ENCODE assay signal across 16 cellular contexts in genomic region chr3:72270730-72271129, GRCh38.
DNase-seq lines count a peak whose midpoint lies in the region; ATAC-seq and TF ChIP-seq lines count a peak whose summit lies in the region.
"Had no signal": no experiment of that assay in that cellular context is flagged by ENCODE, and none has a peak within 500 bp of the region (broad histone marks: within the 10 kb centered on the region; RNA-seq: fewer than 3 reads in every experiment).

No MANE protein-coding gene starts in this region.

- H3K27ac ChIP-seq in CD4-positive, alpha-beta T cell (ENCODE audit: low read depth, low read length) = no peak overlapping the region
- H3K27ac ChIP-seq in hepatocyte (peak overlapping the region; percentile 54), spleen (peak overlapping the region; percentile 8 to 81 (median 72))

- ATAC-seq in CD4-positive, alpha-beta T cell (ENCODE audit: poor library complexity) = no peak
- ATAC-seq in HG02678 (IDR thresholded peaks at IDR 0.05; ENCODE audit: unreplicated experiment) = no peak
- ATAC-seq: stimulated activated memory B cell treated with anti-CD40 and anti-IgM and Interleukin-4, amounts not matched to agents 10 μg/mL and 1 μg/mL and 100 μg/mL, for 72 hours had no signal

- H2AFZ ChIP-seq in hepatocyte = no peak overlapping the region

- H3K27me3 ChIP-seq in CD4-positive, alpha-beta T cell (ENCODE audit: control insufficient read depth, insufficient read depth, low read length) = no peaks in the 10 kb centered on the region
- H3K27me3 ChIP-seq in adipocyte (replicated peaks; ENCODE audit: control insufficient read depth, insufficient read depth, low read length) (no peaks in the 10 kb centered on the region), hepatocyte (no peaks in the 10 kb centered on the region), spleen (replicated peaks in 1 of 7) (no peaks in the 10 kb centered on the region)

- H3K4me3 Mint-ChIP-seq in CD4-positive, alpha-beta T cell = peak overlapping the region; percentile 15
- H3K4me3 Mint-ChIP-seq: stimulated activated memory B cell treated with anti-CD40 and anti-IgM and Interleukin-4, amounts not matched to agents 10 μg/mL and 1 μg/mL and 100 μg/mL, for 72 hours had no signal

- 95% methylated on average over 5 of the region's 5 CpGs for WGBS in hepatocyte (ENCODE audit: low lambda C conversion rate, missing lambda C conversion rate)
- WGBS in spleen, 5 donors = 63 to 75% (median 66%) methylated on average over 5 of the region's 5 CpGs

- intact Hi-C loops in CD4-positive, alpha-beta T cell (cut with DNase I, micrococcal nuclease) = no loop called here
- intact Hi-C loops in spleen (cut with DNase I; ENCODE audit: low total_unique reads) = no loop called here

- H3K79me2 ChIP-seq in hepatocyte = no peaks in the 10 kb centered on the region

- H3K36me3 ChIP-seq in adipocyte (ENCODE audit: control insufficient read depth, insufficient read depth, low read length, severe bottlenecking) (no peaks in the 10 kb centered on the region), hepatocyte (replicated peaks; ENCODE audit: insufficient read depth, low read depth) (no peaks in the 10 kb centered on the region), spleen (no peaks in the 10 kb centered on the region)
- H3K36me3 ChIP-seq: HAP-1 had no signal

- no peaks in the 10 kb centered on the region for H3K27me3 Mint-ChIP-seq in CD4-positive, alpha-beta T cell

- no peak for TF ChIP-seq CTCF in CD4-positive, alpha-beta T cell (IDR thresholded peaks at IDR 0.05)
- no peak for TF ChIP-seq CTCF in hepatocyte (IDR thresholded peaks at IDR 0.05; ENCODE audit: poor library complexity)
- no peak for TF ChIP-seq CTCF in spleen (IDR thresholded peaks at IDR 0.05 in 8 of 11, conservative IDR thresholded peaks at IDR 0.05 in 3 of 11)

- H3K4me2 ChIP-seq in hepatocyte = no peak overlapping the region

- peak overlapping the region; percentile 6 for H3K4me3 ChIP-seq in adipocyte (ENCODE audit: low read length)
- no peak overlapping the region for H3K4me3 ChIP-seq in hepatocyte
- no peak overlapping the region for H3K4me3 ChIP-seq in spleen
- H3K4me3 ChIP-seq: HAP-1 had no signal

- H3K9me3 ChIP-seq in CD4-positive, alpha-beta T cell (ENCODE audit: control insufficient read depth, low read length) = no peaks in the 10 kb centered on the region
- H3K9me3 ChIP-seq in adipocyte (ENCODE audit: control insufficient read depth, low read length) = no peaks in the 10 kb centered on the region
- no peaks in the 10 kb centered on the region for H3K9me3 ChIP-seq in hepatocyte (ENCODE audit: low read depth)
- no peaks in the 10 kb centered on the region for H3K9me3 ChIP-seq in spleen
- H3K9me3 ChIP-seq: HAP-1 had no signal

- H3K4me1 ChIP-seq in adipocyte (ENCODE audit: control insufficient read depth, insufficient read depth, low read length) = peaks cover 47% of the 10 kb centered on the region
- peaks cover 37% of the 10 kb centered on the region for H3K4me1 ChIP-seq in hepatocyte (ENCODE audit: insufficient read depth)
- H3K4me1 ChIP-seq in spleen = peaks cover 37 to 91% (median 70%) of the 10 kb centered on the region in 6 donors

- no peaks in the 10 kb centered on the region for H3K9me2 ChIP-seq in hepatocyte (replicated peaks; ENCODE audit: insufficient read depth)

- CTCF ChIA-PET in CD4-positive, alpha-beta T cell (lab: Charles Lee) = no interaction called here

- no peak for TF ChIP-seq POLR2A in spleen (IDR thresholded peaks at IDR 0.05)

- H3K36me3 Mint-ChIP-seq in CD4-positive, alpha-beta T cell (ENCODE audit: low read depth) = no peaks in the 10 kb centered on the region
- H3K36me3 Mint-ChIP-seq: stimulated activated memory B cell treated with anti-CD40 and anti-IgM and Interleukin-4, amounts not matched to agents 10 μg/mL and 1 μg/mL and 100 μg/mL, for 72 hours had no signal

- H3K9ac ChIP-seq in adipocyte (ENCODE audit: low read length) = peak overlapping the region; percentile 28

- no peak overlapping the region for H3K27ac Mint-ChIP-seq in CD4-positive, alpha-beta T cell
- H3K27ac Mint-ChIP-seq: stimulated activated memory B cell treated with anti-CD40 and anti-IgM and Interleukin-4, amounts not matched to agents 10 μg/mL and 1 μg/mL and 100 μg/mL, for 72 hours had no signal

- H3K4me1 Mint-ChIP-seq in CD4-positive, alpha-beta T cell (ENCODE audit: low read depth) = peaks cover 73% of the 10 kb centered on the region

- POLR2A ChIA-PET in CD4-positive, alpha-beta T cell (lab: Charles Lee) = interaction anchor here (1.0 kb wide), 1 partner anchor 8 kb away, joined by 4 read pairs; no protein-coding TSS in a partner anchor

- H4K20me1 ChIP-seq in hepatocyte (ENCODE audit: insufficient read depth, poor library complexity, severe bottlenecking) = no peaks in the 10 kb centered on the region

- no peak for DNase-seq in CD4-positive, alpha-beta T cell
- DNase-seq in adipocyte (ENCODE audit: low read depth) = no peak
- DNase-seq in hepatocyte (ENCODE audit: low spot score) = no peak
- DNase-seq in spleen = no peak
- DNase-seq in islet precursor cell = no peak
- DNase-seq in activated naive CD4-positive, alpha-beta T cell treated with anti-CD3 and anti-CD28 coated beads, Interleukin-2, amount 50 U/mL, for 16 hours = no peak
- no peak for DNase-seq in AG08396 (ENCODE audit: low spot score)
- DNase-seq: effector CD4-positive, alpha-beta T cell; hippocampal formation; KG1; NCI-H1930; NCI-H510A treated with DMSO at 0.1 percent for 48 hours had no signal

- no peaks in the 10 kb centered on the region for H3K9me3 Mint-ChIP-seq in CD4-positive, alpha-beta T cell
- H3K9me3 Mint-ChIP-seq: T-helper 1 cell treated with Interleukin-12 subunit alpha and Interleukin-12 subunit beta and Interleukin-4 antibody, amounts not matched to agents 30 μg/mL and 1 μg/mL, for 36 hours had no signal
